ENCODE assay signal across 8 cellular contexts in the genomic region with DNA sequence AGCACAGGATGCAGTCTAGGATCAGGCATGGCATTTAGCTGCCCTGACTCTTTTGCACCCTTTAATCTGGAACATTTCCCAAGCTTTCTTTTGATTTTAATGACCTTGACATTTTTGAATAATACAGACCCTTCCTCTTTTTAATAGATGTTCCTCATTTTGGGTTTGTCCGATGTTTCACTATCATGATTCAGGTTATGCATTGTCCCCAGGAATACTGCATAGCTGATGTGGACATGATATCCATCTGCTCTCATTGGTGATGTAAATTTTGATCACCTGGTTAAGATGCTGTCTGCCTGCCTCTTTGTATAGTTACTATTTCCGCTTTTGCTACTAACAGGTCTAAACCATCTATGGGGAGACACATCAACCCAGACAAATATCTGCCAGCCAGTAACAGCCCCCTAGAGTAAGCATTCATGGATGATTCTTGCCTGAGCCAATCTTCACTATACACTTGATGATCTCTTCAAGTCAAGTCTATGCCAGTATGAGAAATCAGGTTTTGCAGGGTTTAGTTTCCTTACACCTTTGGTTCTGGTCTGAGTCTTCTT. TPM values are rescaled to one million over a fixed set of nuclear protein-coding genes. Genes with fewer than 3 reads are reported as not detected.
DNase-seq lines count a peak whose midpoint lies in the region; ATAC-seq and TF ChIP-seq lines count a peak whose summit lies in the region.

No MANE protein-coding gene starts in this region.

- peak; percentile 23 for ATAC-seq in HG02798 (IDR thresholded peaks at IDR 0.05; ENCODE audit: poor library complexity, unreplicated experiment)

- H3K27ac ChIP-seq in transverse colon = peak overlapping the region; percentile 88 to 97 (median 94)

- no peak for TF ChIP-seq EP300 in transverse colon (IDR thresholded peaks at IDR 0.05; ENCODE audit: low read depth)

- H3K36me3 ChIP-seq in transverse colon = no peaks in the 10 kb centered on the region

- H3K4me1 ChIP-seq in transverse colon = peaks cover 5 to 30% (median 27%) of the 10 kb centered on the region in 4 donors

- no peak overlapping the region for H3K4me3 ChIP-seq in transverse colon

- H3K27me3 Mint-ChIP-seq in activated CD4-positive, alpha-beta T cell treated with anti-CD3 and anti-CD28 coated beads, Interleukin-2, amount 10 ng/mL, durations not matched to agents 24 days and 14 days = no peaks in the 10 kb centered on the region
- peaks cover 27% of the 10 kb centered on the region for H3K27me3 Mint-ChIP-seq in glutamatergic neuron (ENCODE audit: unreplicated experiment)

- DNase-seq in activated CD4-positive, alpha-beta T cell treated with anti-CD3 and anti-CD28 coated beads, Interleukin-2, amount 10 ng/mL, durations not matched to agents 24 days and 14 days = no peak
- no peak for DNase-seq in activated CD4-positive, alpha-beta T cell treated with anti-CD3 and anti-CD28 coated beads for 1 hour
- DNase-seq in OCI-M1 (lab: John Stamatoyannopoulos, UW) = peak; percentile 89
- no peak for DNase-seq in glutamatergic neuron
- no peak for DNase-seq in transverse colon
- DNase-seq in hypothalamus (lab: John Stamatoyannopoulos, UW) = no peak
- DNase-seq in activated CD4-positive, CD25-positive, alpha-beta regulatory T cell treated with anti-CD3 and anti-CD28 coated beads, Interleukin-2, amount 50 U/mL, for 72 hours = no peak

- TF ChIP-seq POLR2A in transverse colon (IDR thresholded peaks at IDR 0.05) = no peak

- peak overlapping the region; percentile 84 for H3K4me3 Mint-ChIP-seq in activated CD4-positive, alpha-beta T cell treated with anti-CD3 and anti-CD28 coated beads, Interleukin-2, amount 10 ng/mL, durations not matched to agents 24 days and 14 days
- peak overlapping the region; percentile 90 for H3K4me3 Mint-ChIP-seq in glutamatergic neuron (ENCODE audit: unreplicated experiment)

- in situ Hi-C loops in transverse colon (cut with MboI; ENCODE audit: low pct_ligation_motif_present in 1 of 4, low pct_unique_long_range_greater_than_20kb in 1 of 4, low sequenced_read_pairs in 3 of 4) = no loop called here

- H3K4me1 Mint-ChIP-seq in activated CD4-positive, alpha-beta T cell treated with anti-CD3 and anti-CD28 coated beads, Interleukin-2, amount 10 ng/mL, durations not matched to agents 24 days and 14 days = peaks cover 38% of the 10 kb centered on the region
- peaks cover 41% of the 10 kb centered on the region for H3K4me1 Mint-ChIP-seq in glutamatergic neuron (ENCODE audit: low read depth, unreplicated experiment)

- peaks cover 10% of the 10 kb centered on the region for H3K36me3 Mint-ChIP-seq in activated CD4-positive, alpha-beta T cell treated with anti-CD3 and anti-CD28 coated beads, Interleukin-2, amount 10 ng/mL, durations not matched to agents 24 days and 14 days (ENCODE audit: low read depth)
- no peaks in the 10 kb centered on the region for H3K36me3 Mint-ChIP-seq in glutamatergic neuron (ENCODE audit: unreplicated experiment)

- no peaks in the 10 kb centered on the region for H3K9me3 Mint-ChIP-seq in activated CD4-positive, alpha-beta T cell treated with anti-CD3 and anti-CD28 coated beads, Interleukin-2, amount 10 ng/mL, durations not matched to agents 24 days and 14 days
- peaks cover 33% of the 10 kb centered on the region for H3K9me3 Mint-ChIP-seq in glutamatergic neuron (ENCODE audit: unreplicated experiment)

- no peaks in the 10 kb centered on the region for H3K9me3 ChIP-seq in transverse colon

- no peak for TF ChIP-seq CTCF in glutamatergic neuron (IDR thresholded peaks at IDR 0.05; ENCODE audit: partially characterized antibody, unreplicated experiment)
- TF ChIP-seq CTCF in transverse colon (IDR thresholded peaks at IDR 0.05) = no peak

- intact Hi-C loops in activated CD4-positive, alpha-beta T cell treated with anti-CD3 and anti-CD28 coated beads, Interleukin-2, amount 10 ng/mL, durations not matched to agents 24 days and 14 days (cut with micrococcal nuclease) = loop anchor here (2.0 to 10.0 kb wide), 2 partner anchors 80 to 118 kb away; no protein-coding TSS in a partner anchor
- intact Hi-C loops in transverse colon (cut with DNase I; ENCODE audit: low total_unique reads) = loop anchor here (5.0 kb wide), 1 partner anchor 80 kb away; a partner anchor contains a TSS

- H3K27me3 ChIP-seq in transverse colon = no peaks in the 10 kb centered on the region

- H3K27ac Mint-ChIP-seq in activated CD4-positive, alpha-beta T cell treated with anti-CD3 and anti-CD28 coated beads, Interleukin-2, amount 10 ng/mL, durations not matched to agents 24 days and 14 days = peak overlapping the region; percentile 93
- H3K27ac Mint-ChIP-seq in glutamatergic neuron (ENCODE audit: unreplicated experiment) = peak overlapping the region; percentile 92

- WGBS in transverse colon (ENCODE audit: low coverage in 1 of 2), 2 donors = 38 to 50% methylated on average over 2 of the region's 2 CpGs

RNA-seq across cellular contexts. Expression of a gene that starts 50.6 kb away (rescaled TPM):
- total RNA-seq in activated CD4-positive, alpha-beta T cell treated with anti-CD3 and anti-CD28 coated beads, Interleukin-2, amount 10 ng/mL, durations not matched to agents 24 days and 14 days = 6.3 and 10.2 TPM in 2 replicates
- total RNA-seq in glutamatergic neuron (ENCODE audit: unreplicated experiment) (9.7 TPM), transverse colon (10 to 100 TPM in 2 of 4 donors, 1 to 10 TPM in 2; 4.1 to 19.2 (median 11.7) TPM)
